ENCODE assay signal across 12 cellular contexts in genomic region chr7:21412291-21412896, GRCh38. TPM values are rescaled to one million over a fixed set of nuclear protein-coding genes. Genes with fewer than 3 reads are reported as not detected.
DNase-seq lines count a peak whose midpoint lies in the region; ATAC-seq, FAIRE-seq and TF ChIP-seq lines count a peak whose summit lies in the region.
"Had no signal": no experiment of that assay in that cellular context is flagged by ENCODE, and none has a peak within 500 bp of the region (broad histone marks: within the 10 kb centered on the region; RNA-seq: fewer than 3 reads in every experiment).

No MANE protein-coding gene starts in this region.

- H3K27ac Mint-ChIP-seq in T-helper 2 cell treated with Interferon-gamma antibody and Interleukin-4, amounts not matched to agents 5 μg/mL and 100 μg/mL, for 36 hours = peak overlapping the region; percentile 70
- H3K27ac Mint-ChIP-seq: stimulated activated memory B cell treated with anti-CD40 and anti-IgM and Interleukin-4, amounts not matched to agents 10 μg/mL and 1 μg/mL and 100 μg/mL, for 72 hours had no signal

- no peak for FAIRE-seq in HepG2 (lab: Jason Lieb, UNC)

- peaks cover 10% of the 10 kb centered on the region for H3K36me3 Mint-ChIP-seq in T-helper 2 cell treated with Interferon-gamma antibody and Interleukin-4, amounts not matched to agents 5 μg/mL and 100 μg/mL, for 36 hours (ENCODE audit: low read depth)
- H3K36me3 Mint-ChIP-seq: stimulated activated memory B cell treated with anti-CD40 and anti-IgM and Interleukin-4, amounts not matched to agents 10 μg/mL and 1 μg/mL and 100 μg/mL, for 72 hours had no signal

- no peak overlapping the region for H3K27ac ChIP-seq in right atrium auricular region
- no peak overlapping the region for H3K27ac ChIP-seq in PC-3 (ENCODE audit: low read length)
- no peak overlapping the region for H3K27ac ChIP-seq in HepG2 (ENCODE audit: extremely low read length, insufficient read depth, low read length)

- H3K4me3 ChIP-seq in right atrium auricular region (no peak overlapping the region), PC-3 (ENCODE audit: low read length) (no peak overlapping the region), HepG2 (replicated peaks in 1 of 3; ENCODE audit: insufficient read depth in 1 of 3, low read depth in 2 of 3, low read length in 3 of 3) (no peak overlapping the region)

- H3K4me1 ChIP-seq in right atrium auricular region (no peaks in the 10 kb centered on the region), PC-3 (ENCODE audit: insufficient read depth, low read length) (no peaks in the 10 kb centered on the region), HepG2 (ENCODE audit: insufficient read depth, low read length) (no peaks in the 10 kb centered on the region)

- no peak for DNase-seq in left ventricle myocardium superior
- no peak for DNase-seq in right atrium auricular region (ENCODE audit: low spot score)
- no peak for DNase-seq in T-helper 2 cell treated with Interferon-gamma antibody and Interleukin-4, amounts not matched to agents 5 μg/mL and 100 μg/mL, for 36 hours (ENCODE audit: low spot score)
- no peak for DNase-seq in HCEC 1CT
- DNase-seq in NCI-H82 treated with DMSO at 0.1 percent for 48 hours (lab: John Stamatoyannopoulos, UW; ENCODE audit: unreplicated experiment) = no peak
- DNase-seq in PC-3 = no peak
- no peak for DNase-seq in HepG2 (ENCODE audit: low spot score)
- DNase-seq: central memory CD4-positive, alpha-beta T cell; NCI-H2029 had no signal

- H3K9me3 ChIP-seq in right atrium auricular region (no peaks in the 10 kb centered on the region), PC-3 (ENCODE audit: low read length) (no peaks in the 10 kb centered on the region), HepG2 (ENCODE audit: low read length) (no peaks in the 10 kb centered on the region)

- peaks cover 10% of the 10 kb centered on the region for H3K27me3 Mint-ChIP-seq in T-helper 2 cell treated with Interferon-gamma antibody and Interleukin-4, amounts not matched to agents 5 μg/mL and 100 μg/mL, for 36 hours (ENCODE audit: low read depth)
- H3K27me3 Mint-ChIP-seq: stimulated activated memory B cell treated with anti-CD40 and anti-IgM and Interleukin-4, amounts not matched to agents 10 μg/mL and 1 μg/mL and 100 μg/mL, for 72 hours had no signal

- no peaks in the 10 kb centered on the region for H3K9me2 ChIP-seq in PC-3 (replicated peaks; ENCODE audit: low read length)

- H3K9me3 Mint-ChIP-seq in T-helper 2 cell treated with Interferon-gamma antibody and Interleukin-4, amounts not matched to agents 5 μg/mL and 100 μg/mL, for 36 hours = peaks cover 10% of the 10 kb centered on the region
- H3K9me3 Mint-ChIP-seq: stimulated activated memory B cell treated with anti-CD40 and anti-IgM and Interleukin-4, amounts not matched to agents 10 μg/mL and 1 μg/mL and 100 μg/mL, for 72 hours had no signal

- CTCF ChIA-PET in PC-3 (lab: Charles Lee) = no interaction called here
- CTCF ChIA-PET in HepG2 (lab: Yijun Ruan, JAX; ENCODE audit: low intra/inter-chr PET ratio, low total read pairs) = no interaction called here

- POLR2A ChIA-PET in PC-3 (lab: Charles Lee; ENCODE audit: unreplicated experiment) = interaction anchor here (0.6 kb wide), 1 partner anchor 1921 kb away, joined by 4 read pairs; no protein-coding TSS in a partner anchor
- POLR2A ChIA-PET in HepG2 (lab: Yijun Ruan, JAX) = no interaction called here

- peaks cover 45% of the 10 kb centered on the region for H3K4me1 Mint-ChIP-seq in T-helper 2 cell treated with Interferon-gamma antibody and Interleukin-4, amounts not matched to agents 5 μg/mL and 100 μg/mL, for 36 hours (ENCODE audit: low read depth)

- H4K20me1 ChIP-seq in PC-3 (ENCODE audit: low read length) = no peaks in the 10 kb centered on the region
- no peaks in the 10 kb centered on the region for H4K20me1 ChIP-seq in HepG2 (ENCODE audit: insufficient read depth, low read length)

- H3K79me2 ChIP-seq in PC-3 (ENCODE audit: low read length) (no peaks in the 10 kb centered on the region), HepG2 (ENCODE audit: insufficient read depth, low read length) (no peaks in the 10 kb centered on the region)

- no peaks in the 10 kb centered on the region for H3F3A ChIP-seq in PC-3 (ENCODE audit: low read length, unreplicated experiment)

- intact Hi-C loops in left ventricle myocardium superior (cut with micrococcal nuclease) (no loop called here), PC-3 (cut with micrococcal nuclease) (no loop called here), HepG2 (cut with micrococcal nuclease; ENCODE audit: unreplicated experiment) (no loop called here)

- in situ Hi-C loops in HepG2 (cut with HindIII; ENCODE audit: extremely low pct_ligation_motif_present, low pct_unique_long_range_greater_than_20kb) = no loop called here

- TF ChIP-seq POLR2A in HepG2 (IDR thresholded peaks at IDR 0.05; ENCODE audit: insufficient read depth in 1 of 2, low read depth in 2 of 2, low read length in 2 of 2) = no peak

- BruUV-seq in PC-3 (replicated peaks; lab: Mats Ljungman, UMichigan) (no TSS peak), HepG2 (replicated peaks; lab: Mats Ljungman, UMichigan) (no TSS peak)

- H3K9ac ChIP-seq in PC-3 (ENCODE audit: low read length) (no peak overlapping the region), HepG2 (ENCODE audit: insufficient read depth, low read depth, low read length) (no peak overlapping the region)

- ATAC-seq in left ventricle myocardium superior (peak; percentile 51), HG02642 (IDR thresholded peaks at IDR 0.05; ENCODE audit: poor library complexity, unreplicated experiment) (peak; percentile 70), PC-3 (no peak), HepG2 (no peak)
- ATAC-seq: Right ventricle myocardium inferior; stimulated activated memory B cell treated with anti-CD40 and anti-IgM and Interleukin-4, amounts not matched to agents 10 μg/mL and 1 μg/mL and 100 μg/mL, for 72 hours had no signal

- TF ChIP-seq CTCF in right atrium auricular region (IDR thresholded peaks at IDR 0.05) = no peak
- no peak for TF ChIP-seq CTCF in PC-3 (conservative IDR thresholded peaks at IDR 0.05; ENCODE audit: low read depth, low read length)
- TF ChIP-seq CTCF in HepG2 (CRISPR knock-in tag; IDR thresholded peaks at IDR 0.05) = no peak

- no peak overlapping the region for H2AFZ ChIP-seq in PC-3 (ENCODE audit: low read length)
- H2AFZ ChIP-seq in HepG2 (ENCODE audit: low read length) = no peak overlapping the region

- H3K27me3 ChIP-seq in right atrium auricular region = no peaks in the 10 kb centered on the region
- H3K27me3 ChIP-seq in PC-3 (ENCODE audit: low read length) = peaks cover 15% of the 10 kb centered on the region; the same call in 1 of the 2 replicates
- H3K27me3 ChIP-seq in HepG2 (ENCODE audit: control insufficient read depth in 1 of 2, insufficient read depth in 2 of 2, low read length in 2 of 2) = peaks cover 0 to 7% of the 10 kb centered on the region in 2 experiments; a peak in 1 of 5 replicates

- no peaks in the 10 kb centered on the region for H3K36me3 ChIP-seq in right atrium auricular region
- H3K36me3 ChIP-seq in PC-3 (ENCODE audit: low read depth, low read length) = no peaks in the 10 kb centered on the region
- H3K36me3 ChIP-seq in HepG2 (replicated peaks in 1 of 2; ENCODE audit: control insufficient read depth in 1 of 2, insufficient read depth in 2 of 2, low read length in 2 of 2) = no peaks in the 10 kb centered on the region

- TF ChIP-seq RAD21 in HepG2 (CRISPR knock-in tag; IDR thresholded peaks at IDR 0.05) = no peak

- TF ChIP-seq EP300 in HepG2 (IDR thresholded peaks at IDR 0.05; ENCODE audit: low read depth in 2 of 2, low read length in 2 of 2) (no peak), HepG2 (CRISPR knock-in tag; IDR thresholded peaks at IDR 0.05; ENCODE audit: borderline replicate concordance) (no peak)

- 3% methylated on average over 1 of the region's 1 CpG for WGBS in HepG2 (ENCODE audit: low lambda C conversion rate)

- peak overlapping the region; percentile 49 for H3K4me3 Mint-ChIP-seq in T-helper 2 cell treated with Interferon-gamma antibody and Interleukin-4, amounts not matched to agents 5 μg/mL and 100 μg/mL, for 36 hours
- H3K4me3 Mint-ChIP-seq: stimulated activated memory B cell treated with anti-CD40 and anti-IgM and Interleukin-4, amounts not matched to agents 10 μg/mL and 1 μg/mL and 100 μg/mL, for 72 hours had no signal

- H3K4me2 ChIP-seq in PC-3 (ENCODE audit: low read length) (no peak overlapping the region), HepG2 (ENCODE audit: low read depth, low read length) (no peak overlapping the region)

TF ChIP-seq in HepG2, 621 proteins besides CTCF, POLR2A, EP300 and RAD21 (continues in another document):
- no peak for TF ChIP-seq PCBP2 (optimal IDR thresholded peaks at IDR 0.05; ENCODE audit: low read depth, low read length, poor library complexity, severe bottlenecking)
- TF ChIP-seq ZNF367 (CRISPR knock-in tag; IDR thresholded peaks at IDR 0.05; ENCODE audit: borderline replicate concordance) = no peak
- no peak for TF ChIP-seq ZNF83 (CRISPR knock-in tag; IDR thresholded peaks at IDR 0.05; ENCODE audit: borderline replicate concordance)

RNA-seq across cellular contexts. Expression of gene SP4, which starts 15.5 kb away (rescaled TPM):
- total RNA-seq in left ventricle myocardium superior = 5.8 TPM
- 100 to 1,000 TPM in 1 of 2 donors, 10 to 100 TPM in 1; 15.2 to 205 TPM for total RNA-seq in right atrium auricular region
- 2.5 and 3.1 TPM in 2 replicates for total RNA-seq in PC-3 (2014; rRNA removed)
- 4.8 and 6.5 TPM in 2 replicates for total RNA-seq in HepG2 (2016; rRNA removed; fragmentation: Illumina TruSeq; extraction: Trizol)
- total RNA-seq in HepG2 (2016; cell fraction: cytosol; rRNA removed; fragmentation: Illumina TruSeq; extraction: Trizol; ENCODE audit: low read depth) = 0.71 and 2.3 TPM in 2 replicates
- 4.6 and 6.8 TPM in 2 replicates for total RNA-seq in HepG2 (2016; cell fraction: insoluble cytoplasmic fraction; rRNA removed; fragmentation: Illumina TruSeq; extraction: Trizol)
- total RNA-seq in HepG2 (2016; cell fraction: membrane; rRNA removed; fragmentation: Illumina TruSeq; extraction: Trizol) = 2.0 and 2.7 TPM in 2 replicates
- 7.3 and 10.5 TPM in 2 replicates for total RNA-seq in HepG2 (2016; cell fraction: nucleus; rRNA removed; fragmentation: Illumina TruSeq; extraction: Trizol)
- 2.7 TPM in 2 replicates for polyA plus RNA-seq in HepG2 (2011; rRNA removed)
- 1.4 and 1.9 TPM in 2 replicates for polyA plus RNA-seq in HepG2 (2011; cell fraction: cytosol; rRNA removed)
- polyA plus RNA-seq in HepG2 (2011; cell fraction: nucleus; rRNA removed) = 2.0 and 2.1 TPM in 2 replicates
- polyA plus RNA-seq in HepG2 (2012) = 1.9 and 2.1 TPM in 2 replicates
- polyA plus RNA-seq in HepG2 (2016; cell fraction: cytosol; fragmentation: Illumina TruSeq; extraction: Trizol; ENCODE audit: low read depth) = 0.09 and 0.10 TPM in 2 replicates
- 3.8 and 4.0 TPM in 2 replicates for polyA plus RNA-seq in HepG2 (2016; cell fraction: insoluble cytoplasmic fraction; fragmentation: Illumina TruSeq; extraction: Trizol; ENCODE audit: low read depth)
- polyA plus RNA-seq in HepG2 (2016; cell fraction: membrane; fragmentation: Illumina TruSeq; extraction: Trizol; ENCODE audit: low read depth) = 0.48 and 0.50 TPM in 2 replicates
- 3.0 and 3.5 TPM in 2 replicates for polyA plus RNA-seq in HepG2 (2016; cell fraction: nucleus; fragmentation: Illumina TruSeq; extraction: Trizol; ENCODE audit: insufficient read depth, low read depth)
- polyA minus RNA-seq in HepG2 (2011; rRNA and poly(A)+ RNA removed; ENCODE audit: low replicate concordance) = 11.1 and 11.3 TPM in 2 replicates
- polyA minus RNA-seq in HepG2 (2011; cell fraction: cytosol; rRNA and poly(A)+ RNA removed) = 5.0 and 5.8 TPM in 2 replicates
- 23.1 and 26.9 TPM in 2 replicates for polyA minus RNA-seq in HepG2 (2011; cell fraction: nucleus; rRNA and poly(A)+ RNA removed)

Comparison
In these comparisons a context has a peak if more than half of its experiments do, and no peak if none do; other contexts are left out.
1. ATAC-seq: peak in left ventricle myocardium superior (single experiment) and HG02642 (single experiment); none in PC-3 (single experiment) and HepG2 (single experiment).